In genomic region chr7:42876182-42877068, GRCh38 we compare ENCODE assay signal across 8 cellular contexts. TPM values are rescaled to one million over a fixed set of nuclear protein-coding genes. Genes with fewer than 3 reads are reported as not detected.
A peak's percentile ranks its signal among the peaks of the same experiment; 100 is the strongest.
DNase-seq lines count a peak whose midpoint lies in the region; ATAC-seq and TF ChIP-seq lines count a peak whose summit lies in the region.

No MANE protein-coding gene starts in this region.

- H3K36me3 Mint-ChIP-seq in activated B cell treated with CpG ODN at 0.5 μM for 24 hours (ENCODE audit: low read depth): no peaks in the 10 kb centered on the region

- no peaks in the 10 kb centered on the region for H3K79me1 ChIP-seq in mesendoderm (ENCODE audit: low read length)

- TF ChIP-seq CTCF in MM.1S (IDR thresholded peaks at IDR 0.05; ENCODE audit: low read length) (peak; percentile 80), activated B cell treated with CpG ODN at 0.5 μM for 24 hours (IDR thresholded peaks at IDR 0.05) (peak; percentile 54)

- intact Hi-C loops in activated B cell treated with CpG ODN at 0.5 μM for 24 hours (cut with micrococcal nuclease): loop anchor here (1.0 to 2.0 kb wide), 2 partner anchors 900 to 933 kb away; no protein-coding TSS in a partner anchor

- no peak overlapping the region for H3K56ac ChIP-seq in mesendoderm (ENCODE audit: low read length)

- H3K23ac ChIP-seq in mesendoderm (ENCODE audit: low read length): no peak overlapping the region

- H3F3A ChIP-seq in MM.1S (ENCODE audit: insufficient read depth, low read length): no peaks in the 10 kb centered on the region

- H4K8ac ChIP-seq in mesendoderm (ENCODE audit: low read depth, low read length): no peak overlapping the region

- no peak overlapping the region for H2AFZ ChIP-seq in MM.1S (ENCODE audit: low read length)

- H3K36me3 ChIP-seq in HAP-1 (replicated peaks): no peaks in the 10 kb centered on the region
- no peaks in the 10 kb centered on the region for H3K36me3 ChIP-seq in MM.1S (replicated peaks; ENCODE audit: insufficient read depth, low read length)
- no peaks in the 10 kb centered on the region for H3K36me3 ChIP-seq in mesendoderm (ENCODE audit: control insufficient read depth, insufficient read depth, low read length)

- POLR2A ChIA-PET in activated B cell treated with CpG ODN at 0.5 μM for 24 hours (lab: Charles Lee): interaction anchor here (0.7 kb wide), 1 partner anchor 55 kb away, joined by 3 read pairs; the partner anchor contains the start of genes MRPL32 and PSMA2

- no peak overlapping the region for H4K5ac ChIP-seq in mesendoderm (ENCODE audit: low read length)

- H2BK5ac ChIP-seq in mesendoderm (ENCODE audit: low read length): no peak overlapping the region

- H2BK15ac ChIP-seq in mesendoderm (replicated peaks; ENCODE audit: low read depth): no peak overlapping the region

- CTCF ChIA-PET in activated B cell treated with CpG ODN at 0.5 μM for 24 hours (lab: Charles Lee): interaction anchor here (0.8 to 1.6 kb wide), 6 partner anchors 12 to 936 kb away, joined by 3 to 7 read pairs (median 4); no protein-coding TSS in a partner anchor

- H3K27me3 Mint-ChIP-seq in activated B cell treated with CpG ODN at 0.5 μM for 24 hours: no peaks in the 10 kb centered on the region

- H3K4ac ChIP-seq in mesendoderm (ENCODE audit: low read depth, low read length): no peak overlapping the region

- peaks cover 5% of the 10 kb centered on the region for H3K4me1 Mint-ChIP-seq in activated B cell treated with CpG ODN at 0.5 μM for 24 hours

- H3K9me3 Mint-ChIP-seq in activated B cell treated with CpG ODN at 0.5 μM for 24 hours: no peaks in the 10 kb centered on the region

- DNase-seq in activated CD4-positive, alpha-beta T cell treated with anti-CD3 and anti-CD28 coated beads for 24 hours (ENCODE audit: low read depth in 2 of 2): peak; percentile 47 to 49
- no peak for DNase-seq in activated CD4-positive, alpha-beta T cell treated with anti-CD3 and anti-CD28 coated beads for 1 hour
- DNase-seq in HAP-1 (ENCODE audit: low spot score in 2 of 2) (peak; percentile 45 to 80), MM.1S (peak; percentile 65), activated B cell treated with CpG ODN at 0.5 μM for 24 hours (no peak), mesendoderm (peak; percentile 72), superior temporal gyrus (ENCODE audit: extremely low spot score) (peak; percentile 80)
- peak; percentile 16 for DNase-seq in effector CD4-positive, alpha-beta T cell

- H3K79me2 ChIP-seq in MM.1S (ENCODE audit: low read length) (no peaks in the 10 kb centered on the region), mesendoderm (ENCODE audit: control insufficient read depth, insufficient read depth, low read length) (no peaks in the 10 kb centered on the region)

- no CpG with 5 or more reads among the region's 5 CpGs for WGBS in mesendoderm (ENCODE audit: extremely low coverage, insufficient coverage, low lambda C conversion rate)

- H3K9me2 ChIP-seq in MM.1S (replicated peaks; ENCODE audit: insufficient read depth, low read length): no peaks in the 10 kb centered on the region

- H3K27me3 ChIP-seq in HAP-1 (ENCODE audit: low read depth) (no peaks in the 10 kb centered on the region), MM.1S (replicated peaks; ENCODE audit: insufficient read depth, low read length) (no peaks in the 10 kb centered on the region), mesendoderm (ENCODE audit: insufficient read depth, low read length, poor library complexity) (no peaks in the 10 kb centered on the region)

- H4K20me1 ChIP-seq in MM.1S (ENCODE audit: insufficient read depth, low read length): no peaks in the 10 kb centered on the region

- in situ Hi-C loops in HAP-1 (cut with MboI; ENCODE audit: low sequenced_read_pairs): no loop called here

- H3K4me2 ChIP-seq in MM.1S (ENCODE audit: low read depth, low read length) (no peak overlapping the region), mesendoderm (ENCODE audit: low read length) (no peak overlapping the region)

- H3K4me1 ChIP-seq in HAP-1 (no peaks in the 10 kb centered on the region), MM.1S (ENCODE audit: low read length) (no peaks in the 10 kb centered on the region), mesendoderm (ENCODE audit: control insufficient read depth, low read depth, low read length) (no peaks in the 10 kb centered on the region)

- H3K27ac Mint-ChIP-seq in activated B cell treated with CpG ODN at 0.5 μM for 24 hours: no peak overlapping the region

- H3K4me3 ChIP-seq in HAP-1 (no peak overlapping the region), MM.1S (ENCODE audit: low read length) (no peak overlapping the region), mesendoderm (ENCODE audit: low read length) (no peak overlapping the region)

- ATAC-seq in activated B cell treated with CpG ODN at 0.5 μM for 24 hours (ENCODE audit: low read depth): peak; percentile 87

- no peak overlapping the region for H3K4me3 Mint-ChIP-seq in activated B cell treated with CpG ODN at 0.5 μM for 24 hours

- H3K9ac ChIP-seq in MM.1S (ENCODE audit: low read length): no peak overlapping the region
- H3K9ac ChIP-seq in mesendoderm (ENCODE audit: low read length): no peak overlapping the region

- no peak overlapping the region for H2AK5ac ChIP-seq in mesendoderm (ENCODE audit: low read length)

- H3K27ac ChIP-seq in MM.1S (ENCODE audit: low read length) (no peak overlapping the region), mesendoderm (ENCODE audit: low read depth, low read length) (no peak overlapping the region)

- no peak overlapping the region for H3K18ac ChIP-seq in mesendoderm (ENCODE audit: low read length)

- H2BK120ac ChIP-seq in mesendoderm (ENCODE audit: low read depth, low read length): no peak overlapping the region

- H3K9me3 ChIP-seq in HAP-1 (no peaks in the 10 kb centered on the region), MM.1S (replicated peaks; ENCODE audit: insufficient read depth, low read length) (no peaks in the 10 kb centered on the region)

RNA-seq across cellular contexts. Expression of gene C7orf25, which starts 35.4 kb away (rescaled TPM):
- 4.5 and 5.5 TPM in 2 replicates for total RNA-seq in activated B cell treated with CpG ODN at 0.5 μM for 24 hours
- polyA plus RNA-seq in mesendoderm (2013, experiment 1 of 2): 3.9 TPM
- polyA plus RNA-seq in mesendoderm (2013, experiment 2 of 2): 3.9 TPM

RNA-seq across cellular contexts. Expression of gene PSMA2, which starts 55.5 kb away (rescaled TPM):
- 88.1 and 109 TPM in 2 replicates for total RNA-seq in activated B cell treated with CpG ODN at 0.5 μM for 24 hours
- polyA plus RNA-seq in mesendoderm (2013, experiment 1 of 2): 351 TPM
- 360 TPM for polyA plus RNA-seq in mesendoderm (2013, experiment 2 of 2)

RNA-seq across cellular contexts. Expression of gene MRPL32, which starts 55.8 kb away (rescaled TPM):
- total RNA-seq in activated B cell treated with CpG ODN at 0.5 μM for 24 hours: 38.8 and 39.5 TPM in 2 replicates
- 146 TPM for polyA plus RNA-seq in mesendoderm (2013, experiment 1 of 2)
- polyA plus RNA-seq in mesendoderm (2013, experiment 2 of 2): 197 TPM

Comparison
In these comparisons a context has a peak if more than half of its experiments do, and no peak if none do; other contexts are left out.
1. DNase-seq: peak in activated CD4-positive, alpha-beta T cell treated with anti-CD3 and anti-CD28 coated beads for 24 hours (2 of 2), HAP-1 (2 of 2), MM.1S (single experiment), effector CD4-positive, alpha-beta T cell (single experiment), mesendoderm (single experiment) and superior temporal gyrus (single experiment); none in activated CD4-positive, alpha-beta T cell treated with anti-CD3 and anti-CD28 coated beads for 1 hour (single experiment) and activated B cell treated with CpG ODN at 0.5 μM for 24 hours (single experiment).